Comparison of ENCODE assay signal across 11 cellular contexts in the genomic region with DNA sequence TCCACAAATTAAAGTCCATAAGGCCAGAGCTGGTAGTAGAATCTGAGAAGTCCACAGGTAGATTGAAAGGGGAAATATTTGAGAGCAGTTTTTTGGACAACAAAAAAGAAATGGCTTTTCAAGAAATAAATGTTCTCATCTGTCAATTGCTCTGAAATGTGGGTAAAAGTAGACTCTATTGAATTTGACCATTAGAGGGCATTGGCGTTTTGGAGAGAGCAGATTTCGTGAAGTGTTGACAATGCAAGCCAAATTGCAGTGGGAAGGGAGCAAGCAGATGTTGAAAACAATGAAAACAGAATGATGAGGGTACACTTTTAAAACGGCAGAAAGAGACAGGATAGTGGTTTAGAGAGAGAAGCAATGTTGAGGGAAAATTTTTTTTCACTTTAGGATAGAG.
DNase-seq lines count a peak whose midpoint lies in the region; ATAC-seq, FAIRE-seq and TF ChIP-seq lines count a peak whose summit lies in the region.
"Had no signal": no experiment of that assay in that cellular context is flagged by ENCODE, and none has a peak within 500 bp of the region (broad histone marks: within the 10 kb centered on the region; RNA-seq: fewer than 3 reads in every experiment).

No MANE protein-coding gene starts in this region.

- no peaks in the 10 kb centered on the region for H3K27me3 ChIP-seq in IMR-90 (ENCODE audit: control insufficient read depth, insufficient read depth, low read length)
- H3K27me3 ChIP-seq in WERI-Rb-1 (ENCODE audit: insufficient read depth, low read depth, severe bottlenecking): peaks cover 5% of the 10 kb centered on the region
- H3K27me3 ChIP-seq in keratinocyte (ENCODE audit: control insufficient read depth, extremely low read depth, insufficient read depth, low read length): no peaks in the 10 kb centered on the region
- H3K27me3 ChIP-seq in heart right ventricle: no peaks in the 10 kb centered on the region
- H3K27me3 ChIP-seq in stomach: no peaks in the 10 kb centered on the region

- no peak overlapping the region for H4K8ac ChIP-seq in IMR-90 (ENCODE audit: low read depth in 2 of 2, low read length in 2 of 2)

- TF ChIP-seq POLR2A in IMR-90 (IDR thresholded peaks at IDR 0.05; ENCODE audit: low read depth, low read length) (no peak), stomach (IDR thresholded peaks at IDR 0.05) (no peak)

- no peak overlapping the region for H2BK5ac ChIP-seq in IMR-90 (ENCODE audit: low read depth, low read length, poor library complexity, severe bottlenecking)

- H3K36me3 ChIP-seq in IMR-90 (ENCODE audit: control insufficient read depth, insufficient read depth, low read length) (no peaks in the 10 kb centered on the region), WERI-Rb-1 (no peaks in the 10 kb centered on the region), keratinocyte (ENCODE audit: control insufficient read depth in 2 of 2, extremely low read depth in 1 of 2, insufficient read depth in 2 of 2, low read length in 2 of 2) (no peaks in the 10 kb centered on the region), heart right ventricle (no peaks in the 10 kb centered on the region), stomach (no peaks in the 10 kb centered on the region)

- CTCF ChIA-PET in IMR-90 (lab: Yijun Ruan, JAX): interaction anchor here (0.6 to 1.1 kb wide), 5 partner anchors 13 to 144 kb away, joined by 3 to 4 read pairs (median 3); no protein-coding TSS in a partner anchor

- no peak overlapping the region for H2AK5ac ChIP-seq in IMR-90 (ENCODE audit: low read depth, low read length)

- no peak overlapping the region for H2BK20ac ChIP-seq in IMR-90 (ENCODE audit: low read depth, low read length)

- POLR2A ChIA-PET in IMR-90 (lab: Charles Lee; ENCODE audit: unreplicated experiment): no interaction called here

- no peak overlapping the region for H3K4ac ChIP-seq in IMR-90 (ENCODE audit: low read depth, low read length)

- peak; percentile 47 for TF ChIP-seq RAD21 in IMR-90 (IDR thresholded peaks at IDR 0.05; ENCODE audit: low read length)

- dilution Hi-C loops in IMR-90 (cut with HindIII; ENCODE audit: low sequenced_read_pairs, unreplicated experiment) (no loop called here), keratinocyte (cut with MboI; ENCODE audit: extremely low pct_ligation_motif_present, low sequenced_read_pairs) (no loop called here)

- ATAC-seq in IMR-90 (ENCODE audit: low read depth): peak; percentile 64; the same call in 1 of the 2 replicates
- no peak for ATAC-seq in heart right ventricle
- ATAC-seq in GM19452 (IDR thresholded peaks at IDR 0.05; ENCODE audit: unreplicated experiment): no peak
- ATAC-seq: effector memory CD8-positive, alpha-beta T cell had no signal

- no peak overlapping the region for H4K91ac ChIP-seq in IMR-90 (ENCODE audit: insufficient read depth, low read depth, low read length)

- H3K23ac ChIP-seq in IMR-90 (ENCODE audit: low read depth, low read length): no peak overlapping the region

- no peaks in the 10 kb centered on the region for H3K4me1 ChIP-seq in IMR-90 (ENCODE audit: control insufficient read depth, insufficient read depth, low read length)
- peaks cover 29% of the 10 kb centered on the region for H3K4me1 ChIP-seq in keratinocyte (ENCODE audit: control insufficient read depth, extremely low read depth, insufficient read depth, low read length)
- H3K4me1 ChIP-seq in heart right ventricle: no peaks in the 10 kb centered on the region
- peaks cover 0 to 3% (median 0%) of the 10 kb centered on the region in 4 donors for H3K4me1 ChIP-seq in stomach

- no peaks in the 10 kb centered on the region for H4K20me1 ChIP-seq in IMR-90 (ENCODE audit: insufficient read depth, low read length)
- no peaks in the 10 kb centered on the region for H4K20me1 ChIP-seq in keratinocyte (ENCODE audit: control insufficient read depth, extremely low read depth, insufficient read depth, low read length)

- H3K79me1 ChIP-seq in IMR-90 (ENCODE audit: low read depth in 1 of 2, low read length in 2 of 2): no peaks in the 10 kb centered on the region

- H2BK15ac ChIP-seq in IMR-90 (ENCODE audit: low read depth, low read length): no peak overlapping the region

- WGBS in IMR-90 (ENCODE audit: extremely low coverage in 2 of 2, insufficient read length in 1 of 2), 2 experiments: 17% methylated on average over 3 of the region's 3 CpGs; no CpG with 5 or more reads in 1 of the 2 experiments
- WGBS in heart right ventricle, 2 donors: 28 to 40% methylated on average over 3 of the region's 3 CpGs
- 11 to 29% (median 19%) methylated on average over 3 of the region's 3 CpGs for WGBS in stomach, 5 donors

- H3K56ac ChIP-seq in IMR-90 (ENCODE audit: extremely low read depth, insufficient read depth, low read length): no peak overlapping the region

- TF ChIP-seq EP300 in stomach (IDR thresholded peaks at IDR 0.05): no peak

- no peak overlapping the region for H3K9ac ChIP-seq in IMR-90 (ENCODE audit: low read depth, low read length)
- no peak overlapping the region for H3K9ac ChIP-seq in keratinocyte (ENCODE audit: control insufficient read depth, extremely low read depth, insufficient read depth, low read length)

- intact Hi-C loops in IMR-90 (cut with micrococcal nuclease) (loop anchor here (1.0 to 10.0 kb wide), 4 partner anchors 372 to 710 kb away; no protein-coding TSS in a partner anchor), heart right ventricle (cut with DNase I) (no loop called here), stomach (cut with DNase I; ENCODE audit: low total_unique reads) (no loop called here)

- H3K9me3 ChIP-seq in IMR-90 (ENCODE audit: control insufficient read depth, insufficient read depth, low read length): no peaks in the 10 kb centered on the region
- H3K9me3 ChIP-seq in WERI-Rb-1 (ENCODE audit: severe bottlenecking): no peaks in the 10 kb centered on the region
- no peaks in the 10 kb centered on the region for H3K9me3 ChIP-seq in keratinocyte (ENCODE audit: control insufficient read depth, low read depth, low read length)
- H3K9me3 ChIP-seq in heart right ventricle: no peaks in the 10 kb centered on the region
- no peaks in the 10 kb centered on the region for H3K9me3 ChIP-seq in stomach

- no peak overlapping the region for H4K5ac ChIP-seq in IMR-90 (ENCODE audit: low read depth, low read length)

- H3K18ac ChIP-seq in IMR-90 (ENCODE audit: low read depth, low read length): no peak overlapping the region

- TF ChIP-seq CTCF in AG09309 (IDR thresholded peaks at IDR 0.05; ENCODE audit: control insufficient read depth, insufficient read depth, low read depth, low read length, missing control alignments): peak; percentile 37
- TF ChIP-seq CTCF in IMR-90 (conservative IDR thresholded peaks at IDR 0.05; ENCODE audit: low read depth, low read length): peak; percentile 43
- TF ChIP-seq CTCF in WERI-Rb-1 (IDR thresholded peaks at IDR 0.05; ENCODE audit: low read depth, low read length): 0 out of 2 replicates have a peak, but pooled peaks have one; percentile 0
- peak; percentile 33 to 60 (median 45) for TF ChIP-seq CTCF in keratinocyte (optimal IDR thresholded peaks at IDR 0.05 in 1 of 3, IDR thresholded peaks at IDR 0.05 in 1 of 3, conservative IDR thresholded peaks at IDR 0.05 in 1 of 3; ENCODE audit: extremely low read depth in 1 of 3, insufficient read depth in 2 of 3, low read length in 3 of 3)
- TF ChIP-seq CTCF in heart right ventricle (IDR thresholded peaks at IDR 0.05): peak in 2 of 9 donors; percentile 6 to 17
- no peak for TF ChIP-seq CTCF in stomach (IDR thresholded peaks at IDR 0.05)

- FAIRE-seq in keratinocyte (lab: Jason Lieb, UNC): peak; percentile 81

- H3K27ac ChIP-seq in IMR-90 (ENCODE audit: insufficient read depth, low read length): no peak overlapping the region
- H3K27ac ChIP-seq in WERI-Rb-1: no peak overlapping the region
- no peak overlapping the region for H3K27ac ChIP-seq in keratinocyte (ENCODE audit: control insufficient read depth, insufficient read depth, low read length)
- H3K27ac ChIP-seq in heart right ventricle: no peak overlapping the region
- no peak overlapping the region for H3K27ac ChIP-seq in stomach

- DNase-seq in AG09309 (ENCODE audit: low read depth) (no peak), IMR-90 (peak; percentile 16), WERI-Rb-1 (no peak), keratinocyte (ENCODE audit: low read depth, low spot score) (no peak), heart right ventricle (no peak), stomach (no peak)
- DNase-seq in activated effector memory CD4-positive, alpha-beta T cell treated with anti-CD3 and anti-CD28 coated beads, Interleukin-2, amount 50 U/mL, for 16 hours: no peak
- DNase-seq: effector memory CD8-positive, alpha-beta T cell; NCI-H1048; substantia nigra had no signal

- no TSS peak for BruUV-seq in IMR-90 (replicated peaks; lab: Mats Ljungman, UMichigan)

- in situ Hi-C loops in IMR-90 (cut with MboI; ENCODE audit: low sequenced_read_pairs): no loop called here

- no peak overlapping the region for H2BK120ac ChIP-seq in IMR-90 (ENCODE audit: low read depth, low read length)

- H2AK9ac ChIP-seq in IMR-90 (replicated peaks; ENCODE audit: low read depth, low read length, poor library complexity): no peak overlapping the region

- H3K4me3 ChIP-seq in AG09309 (ENCODE audit: control insufficient read depth, low read depth, low read length): no peak overlapping the region
- no peak overlapping the region for H3K4me3 ChIP-seq in IMR-90 (ENCODE audit: insufficient read depth, low read depth, low read length)
- no peak overlapping the region for H3K4me3 ChIP-seq in WERI-Rb-1 (ENCODE audit: low read depth, low read length)
- H3K4me3 ChIP-seq in keratinocyte (ENCODE audit: control insufficient read depth in 2 of 3, extremely low read depth in 1 of 3, insufficient read depth in 2 of 3, low read depth in 1 of 3, low read length in 3 of 3): no peak overlapping the region
- H3K4me3 ChIP-seq in heart right ventricle: no peak overlapping the region
- no peak overlapping the region for H3K4me3 ChIP-seq in stomach

- no peaks in the 10 kb centered on the region for H3K79me2 ChIP-seq in keratinocyte (ENCODE audit: control insufficient read depth, insufficient read depth, low read length)

- H2AFZ ChIP-seq in IMR-90 (replicated peaks; ENCODE audit: low read length, poor library complexity) (no peak overlapping the region), keratinocyte (ENCODE audit: control insufficient read depth, low read length) (no peak overlapping the region)

- H3K9me1 ChIP-seq in IMR-90 (ENCODE audit: insufficient read depth, low read length) (no peaks in the 10 kb centered on the region), keratinocyte (ENCODE audit: control insufficient read depth, extremely low read depth, insufficient read depth, low read length) (no peaks in the 10 kb centered on the region)

- H3K4me2 ChIP-seq in IMR-90 (ENCODE audit: low read depth, low read length): no peak overlapping the region
- H3K4me2 ChIP-seq in keratinocyte (ENCODE audit: control insufficient read depth, extremely low read depth, insufficient read depth, low read depth, low read length): no peak overlapping the region

- H3K14ac ChIP-seq in IMR-90 (replicated peaks; ENCODE audit: low read depth, low read length): no peak overlapping the region

TF ChIP-seq in IMR-90, 13 proteins besides CTCF, POLR2A, EP300 and RAD21:
- TF ChIP-seq RFX5 (IDR thresholded peaks at IDR 0.05; ENCODE audit: low read depth, low read length) (no peak), SMC3 (IDR thresholded peaks at IDR 0.05; ENCODE audit: low read depth, low read length) (0 out of 2 replicates have a peak, but pooled peaks have one; percentile 16)

Comparison
In these comparisons a context has a peak if more than half of its experiments do, and no peak if none do; other contexts are left out.
1. CTCF ChIP-seq: peak in AG09309 (single experiment), IMR-90 (single experiment), WERI-Rb-1 (single experiment) and keratinocyte (3 of 3); none in stomach (0 of 7).